In genomic region chr1:156658945-156659574, GRCh38 we compare ENCODE assay signal across 13 cellular contexts. TPM values are rescaled to one million over a fixed set of nuclear protein-coding genes. Genes with fewer than 3 reads are reported as not detected.
DNase-seq lines count a peak whose midpoint lies in the region; ATAC-seq and TF ChIP-seq lines count a peak whose summit lies in the region.
"Had no signal": no experiment of that assay in that cellular context is flagged by ENCODE, and none has a peak within 500 bp of the region (broad histone marks: within the 10 kb centered on the region; RNA-seq: fewer than 3 reads in every experiment).

No MANE protein-coding gene starts in this region.

- DNase-seq in GM12865 (ENCODE audit: low read depth) (peak; percentile 46), Panc1 (ENCODE audit: low read depth, low spot score) (no peak), dorsolateral prefrontal cortex (no peak), smooth muscle cell (lab: John Stamatoyannopoulos, UW; ENCODE audit: unreplicated experiment) (no peak), mesothelial cell of epicardium (ENCODE audit: low spot score in 2 of 2, unreplicated experiment in 2 of 2) (no peak), amygdala (lab: John Stamatoyannopoulos, UW) (no peak), AG20443 (ENCODE audit: low spot score) (no peak)
- DNase-seq: DMS79; MG63; nephron progenitor cell; stimulated activated CD4-positive, alpha-beta T cell treated with anti-CD3 and anti-CD28 coated beads, Interleukin-2, amount 100 ng/mL, for 24 hours had no signal

- WGBS in smooth muscle cell (ENCODE audit: low lambda C conversion rate), result 88% methylated on average over 10 of the region's 10 CpGs

- TSS peak; percentile 41 for BruUV-seq in Panc1 (replicated peaks; lab: Mats Ljungman, UMichigan)

- H3K9me3 ChIP-seq in Panc1 (ENCODE audit: control insufficient read depth, insufficient read depth, low read depth, low read length) (no peaks in the 10 kb centered on the region), smooth muscle cell (replicated peaks; ENCODE audit: low read depth) (no peaks in the 10 kb centered on the region)
- H3K9me3 ChIP-seq: MG63 had no signal

- H3K36me3 ChIP-seq in Panc1 (ENCODE audit: control insufficient read depth, insufficient read depth, low read length), result no peaks in the 10 kb centered on the region; the same call in 1 of the 2 replicates
- H3K36me3 ChIP-seq in smooth muscle cell (ENCODE audit: low read depth), result no peaks in the 10 kb centered on the region
- H3K36me3 ChIP-seq: MG63 had no signal

- no peaks in the 10 kb centered on the region for H3K79me2 ChIP-seq in smooth muscle cell (ENCODE audit: low read depth)

- peak overlapping the region; percentile 53 for H3K4me2 ChIP-seq in smooth muscle cell

- H3K4me1 ChIP-seq in Panc1 (ENCODE audit: control insufficient read depth, insufficient read depth, low read length) (peaks cover 50% of the 10 kb centered on the region), smooth muscle cell (ENCODE audit: low read depth) (peaks cover 44% of the 10 kb centered on the region)

- no peak overlapping the region for H3K4me3 Mint-ChIP-seq in mesothelial cell of epicardium
- H3K4me3 Mint-ChIP-seq: nephron progenitor cell had no signal

- H4K20me1 ChIP-seq in smooth muscle cell (ENCODE audit: low read depth), result no peaks in the 10 kb centered on the region

- no peak for TF ChIP-seq CTCF in GM12865 (IDR thresholded peaks at IDR 0.05; ENCODE audit: insufficient read depth, low read depth, low read length, missing control alignments)
- no peak for TF ChIP-seq CTCF in Panc1 (IDR thresholded peaks at IDR 0.05)
- no peak for TF ChIP-seq CTCF in dorsolateral prefrontal cortex (IDR thresholded peaks at IDR 0.05 in 54 of 56, conservative IDR thresholded peaks at IDR 0.05 in 2 of 56; ENCODE audit: low read depth in 1 of 56, partially characterized antibody in 56 of 56)
- no peak for TF ChIP-seq CTCF in smooth muscle cell (IDR thresholded peaks at IDR 0.05; ENCODE audit: borderline replicate concordance, insufficient read depth, poor library complexity, severe bottlenecking)
- no peak for TF ChIP-seq CTCF in mesothelial cell of epicardium (IDR thresholded peaks at IDR 0.05; ENCODE audit: unreplicated experiment)

- H3F3A ChIP-seq in smooth muscle cell (ENCODE audit: low read depth), result peaks cover 27% of the 10 kb centered on the region

- no peaks in the 10 kb centered on the region for H3K36me3 Mint-ChIP-seq in mesothelial cell of epicardium

- H3K4me3 ChIP-seq in GM12865 (ENCODE audit: low read depth, low read length) (peak overlapping the region; percentile 57), Panc1 (ENCODE audit: low read depth in 2 of 2, low read length in 2 of 2) (no peak overlapping the region), dorsolateral prefrontal cortex (peak overlapping the region in 51 of 59 donors; percentile 5 to 69 (median 46)), smooth muscle cell (no peak overlapping the region)

- H3K27me3 ChIP-seq in Panc1 (ENCODE audit: control insufficient read depth, insufficient read depth, low read length) (no peaks in the 10 kb centered on the region), dorsolateral prefrontal cortex (peaks cover 0 to 2% (median 0%) of the 10 kb centered on the region in 45 donors), smooth muscle cell (ENCODE audit: low read depth) (peaks cover 22% of the 10 kb centered on the region)

- no peak overlapping the region for H3K27ac Mint-ChIP-seq in mesothelial cell of epicardium
- H3K27ac Mint-ChIP-seq: nephron progenitor cell had no signal

- H3K27ac ChIP-seq in Panc1 (ENCODE audit: low read length), result peak overlapping the region; percentile 37
- H3K27ac ChIP-seq in dorsolateral prefrontal cortex, result peak overlapping the region in 58 of 59 donors; percentile 3 to 97 (median 90)
- no peak overlapping the region for H3K27ac ChIP-seq in smooth muscle cell (ENCODE audit: low read depth)

- intact Hi-C loops in Panc1 (cut with micrococcal nuclease; ENCODE audit: unreplicated experiment), result loop anchor here (1.0 kb wide), 1 partner anchor 33 kb away; no protein-coding TSS in a partner anchor
- intact Hi-C loops in dorsolateral prefrontal cortex (cut with DNase I), result loop anchor here in 1 of 2 donors (5.0 kb wide), 1 partner anchor 67 kb away; the partner anchor contains the start of gene NAXE

- CTCF ChIA-PET in Panc1 (lab: Charles Lee), result interaction anchor here (1.1 to 5.6 kb wide), 6 partner anchors 18 to 67 kb away, joined by 5 to 47 read pairs (median 10); partner anchors contain the start of gene NES

- H3K9ac ChIP-seq in smooth muscle cell (ENCODE audit: low read depth), result no peak overlapping the region

- ATAC-seq in Panc1, result no peak

- POLR2A ChIA-PET in Panc1 (lab: Charles Lee), result interaction anchor here (0.5 to 0.6 kb wide), 3 partner anchors 18 to 202 kb away, joined by 5 to 13 read pairs (median 5); partner anchors contain the start of gene NTRK1

- peaks cover 51% of the 10 kb centered on the region for H3K27me3 Mint-ChIP-seq in mesothelial cell of epicardium (ENCODE audit: low read depth)

- in situ Hi-C loops in Panc1 (cut with HindIII; ENCODE audit: low pct_unique_long_range_greater_than_20kb, low sequenced_read_pairs), result no loop called here

- H2AFZ ChIP-seq in smooth muscle cell (ENCODE audit: low read depth), result no peak overlapping the region

- H3K4me1 Mint-ChIP-seq in mesothelial cell of epicardium, result peaks cover 49% of the 10 kb centered on the region

- no peaks in the 10 kb centered on the region for H3K9me3 Mint-ChIP-seq in mesothelial cell of epicardium
- H3K9me3 Mint-ChIP-seq: nephron progenitor cell had no signal

RNA-seq across cellular contexts. Expression of gene BCAN, which starts 17.1 kb away (rescaled TPM):
- total RNA-seq in Panc1 (2021; ENCODE audit: unreplicated experiment) (0.57 TPM), dorsolateral prefrontal cortex (100 to 1,000 TPM in 103 of 120 experiments, 10 to 100 TPM in 17; 56.3 to 240 (median 123) TPM), smooth muscle cell (not detected in 2 replicates), mesothelial cell of epicardium (0.54 to 0.85 TPM (median 0.78 TPM) in 3 replicates)
- 0.51 TPM for polyA plus RNA-seq in Panc1 (2012; ENCODE audit: insufficient read length)
- polyA plus RNA-seq in smooth muscle cell, result 0.79 TPM in 1 of 2 replicates, not detected in the other

RNA-seq across cellular contexts. Expression of gene NES, which starts 18.1 kb away (rescaled TPM):
- total RNA-seq in Panc1 (2021; ENCODE audit: unreplicated experiment) (56.3 TPM), dorsolateral prefrontal cortex (10 to 100 TPM in 116 of 120 experiments, 1 to 10 TPM in 4; 6.0 to 31.4 (median 15.6) TPM), smooth muscle cell (27.1 and 28.5 TPM in 2 replicates), mesothelial cell of epicardium (53.8 to 56.9 TPM (median 56.8 TPM) in 3 replicates)
- 61.1 TPM for polyA plus RNA-seq in Panc1 (2012; ENCODE audit: insufficient read length)
- polyA plus RNA-seq in smooth muscle cell, result 11.3 and 23.3 TPM in 2 replicates

RNA-seq across cellular contexts. Expression of gene HAPLN2, which starts 39.8 kb away (rescaled TPM):
- total RNA-seq in Panc1 (2021; ENCODE audit: unreplicated experiment), result 0.21 TPM
- polyA plus RNA-seq in Panc1 (2012; ENCODE audit: insufficient read length), result 0.44 TPM
- 100 to 1,000 TPM in 85 of 120 experiments, 10 to 100 TPM in 35; 30.2 to 650 (median 143) TPM for total RNA-seq in dorsolateral prefrontal cortex
- not detected in 2 replicates for total RNA-seq in smooth muscle cell
- polyA plus RNA-seq in smooth muscle cell, result 1.00 TPM in 1 of 2 replicates, not detected in the other
- 0.76 to 1.2 TPM (median 1.2 TPM) in 3 replicates for total RNA-seq in mesothelial cell of epicardium
- total RNA-seq: NCI-H460, urinary bladder had no signal

RNA-seq across cellular contexts. Expression of gene CRABP2, which starts 46.3 kb away (rescaled TPM):
- 1,115 TPM for total RNA-seq in Panc1 (2021; ENCODE audit: unreplicated experiment)
- polyA plus RNA-seq in Panc1 (2012; ENCODE audit: insufficient read length), result 1,502 TPM
- total RNA-seq in dorsolateral prefrontal cortex, result 10 to 100 TPM in 47 of 120 experiments, 1 to 10 TPM in 73; 1.8 to 25.0 (median 9.2) TPM
- 69.4 and 86.6 TPM in 2 replicates for total RNA-seq in smooth muscle cell
- polyA plus RNA-seq in smooth muscle cell, result 145 and 277 TPM in 2 replicates
- 676 to 704 TPM (median 686 TPM) in 3 replicates for total RNA-seq in mesothelial cell of epicardium

RNA-seq across cellular contexts. Expression of gene GPATCH4, which starts 57.8 kb away (rescaled TPM):
- total RNA-seq in Panc1 (2021; ENCODE audit: unreplicated experiment) (44.4 TPM), dorsolateral prefrontal cortex (10 to 100 TPM; 15.8 to 40.9 (median 28.2) TPM), smooth muscle cell (7.5 and 11.9 TPM in 2 replicates), mesothelial cell of epicardium (22.7 to 24.0 TPM (median 23.6 TPM) in 3 replicates)
- 39.2 TPM for polyA plus RNA-seq in Panc1 (2012; ENCODE audit: insufficient read length)
- polyA plus RNA-seq in smooth muscle cell, result 19.9 and 31.3 TPM in 2 replicates

Comparison
In these comparisons a context has a peak if more than half of its experiments do, and no peak if none do; other contexts are left out.
1. H3K4me3 ChIP-seq: peak in GM12865 (single experiment) and dorsolateral prefrontal cortex (51 of 59); none in Panc1 (0 of 2) and smooth muscle cell (single experiment).
2. RNA of gene BCAN, which starts 17.1 kb away (total RNA-seq): 56.3 to 240 TPM in dorsolateral prefrontal cortex; 0.54 to 0.85 TPM in mesothelial cell of epicardium, 0.57 TPM in Panc1 (single experiment) and not detected in smooth muscle cell; every median in the first group is over 10 times any median in the second.
3. RNA of gene HAPLN2, which starts 39.8 kb away (total RNA-seq): 30.2 to 650 TPM in dorsolateral prefrontal cortex; 0.76 to 1.2 TPM in mesothelial cell of epicardium, 0.21 TPM in Panc1 (single experiment) and not detected in smooth muscle cell; every median in the first group is over 10 times any median in the second.